In genomic region chr12:54943292-54943691, GRCh38 we compare ENCODE assay signal across 12 cellular contexts. TPM values are rescaled to one million over a fixed set of nuclear protein-coding genes. Genes with fewer than 3 reads are reported as not detected.
DNase-seq lines count a peak whose midpoint lies in the region; ATAC-seq, FAIRE-seq and TF ChIP-seq lines count a peak whose summit lies in the region.
"Not testable (repeated sequence)": the region's sequence is repeated elsewhere in the genome, so short reads cannot be mapped to it uniquely, and the experiment has no call there.
"Had no signal": no experiment of that assay in that cellular context is flagged by ENCODE, and none has a peak within 500 bp of the region (broad histone marks: within the 10 kb centered on the region; RNA-seq: fewer than 3 reads in every experiment).

No MANE protein-coding gene starts in this region.

- not testable (repeated sequence) for TF ChIP-seq POLR2A in A549 (IDR thresholded peaks at IDR 0.05; ENCODE audit: low read length); IMR-90 (IDR thresholded peaks at IDR 0.05; ENCODE audit: low read depth, low read length); K562 (conservative IDR thresholded peaks at IDR 0.05); H1 (IDR thresholded peaks at IDR 0.05; ENCODE audit: control extremely low read depth in 1 of 2, low read depth in 2 of 2, low read length in 2 of 2); HepG2 (IDR thresholded peaks at IDR 0.05; ENCODE audit: insufficient read depth in 1 of 2, low read depth in 2 of 2, low read length in 2 of 2)

- not testable (repeated sequence) for H4K20me1 ChIP-seq in IMR-90 (ENCODE audit: insufficient read depth, low read length); K562 (replicated peaks; ENCODE audit: control insufficient read depth, insufficient read depth, low read length); H1 (replicated peaks in 1 of 2; ENCODE audit: control insufficient read depth in 1 of 2, insufficient read depth in 2 of 2, low read length in 2 of 2); HepG2 (ENCODE audit: insufficient read depth, low read length)

- not testable (repeated sequence) for ATAC-seq in A549; IMR-90 (ENCODE audit: low read depth); K562; HepG2

- not testable (repeated sequence) for TF ChIP-seq CTCF in A549 (IDR thresholded peaks at IDR 0.05); IMR-90 (conservative IDR thresholded peaks at IDR 0.05; ENCODE audit: low read depth, low read length); VCaP (conservative IDR thresholded peaks at IDR 0.05); K562 (IDR thresholded peaks at IDR 0.05 in 2 of 3, conservative IDR thresholded peaks at IDR 0.05 in 1 of 3; ENCODE audit: insufficient read depth in 2 of 3, low read depth in 1 of 3, low read length in 3 of 3); H1 (IDR thresholded peaks at IDR 0.05; ENCODE audit: control extremely low read depth in 1 of 3, insufficient read depth in 1 of 3, low read depth in 1 of 3, low read length in 3 of 3); HepG2 (CRISPR knock-in tag; IDR thresholded peaks at IDR 0.05)

- not testable (repeated sequence) for H3K9me3 ChIP-seq in A549; IMR-90 (ENCODE audit: control insufficient read depth, insufficient read depth, low read length); K562 (replicated peaks; ENCODE audit: control insufficient read depth, insufficient read depth, low read depth, low read length); H1 (ENCODE audit: insufficient read depth in 2 of 2, low read depth in 1 of 2, low read length in 1 of 2); HepG2 (ENCODE audit: low read length)

- H2AFZ ChIP-seq in IMR-90 (replicated peaks; ENCODE audit: low read length, poor library complexity); K562 (ENCODE audit: low read depth, low read length); H1 (ENCODE audit: low read length); HepG2 (ENCODE audit: low read length): not testable (repeated sequence)

- not testable (repeated sequence) for TF ChIP-seq EP300 in A549 (IDR thresholded peaks at IDR 0.05); K562 (IDR thresholded peaks at IDR 0.05; ENCODE audit: low read length); H1 (IDR thresholded peaks at IDR 0.05; ENCODE audit: borderline replicate concordance in 1 of 2, low read depth in 2 of 2, low read length in 2 of 2); HepG2 (IDR thresholded peaks at IDR 0.05; ENCODE audit: low read depth in 2 of 2, low read length in 2 of 2); HepG2 (CRISPR knock-in tag; IDR thresholded peaks at IDR 0.05; ENCODE audit: borderline replicate concordance)

- not testable (repeated sequence) for H3K27me3 ChIP-seq in IMR-90 (ENCODE audit: control insufficient read depth, insufficient read depth, low read length); K562 (ENCODE audit: control insufficient read depth in 2 of 2, insufficient read depth in 2 of 2, low read length in 2 of 2); H1 (replicated peaks in 1 of 4; ENCODE audit: control insufficient read depth in 3 of 4, extremely low read depth in 1 of 4, insufficient read depth in 3 of 4, low read length in 3 of 4)
- peaks cover 1 to 11% of the 10 kb centered on the region in 2 experiments; a peak in 3 of 5 replicates for H3K27me3 ChIP-seq in HepG2 (ENCODE audit: control insufficient read depth in 1 of 2, insufficient read depth in 2 of 2, low read length in 2 of 2)

- H3K23ac ChIP-seq in IMR-90 (ENCODE audit: low read depth, low read length); H1 (ENCODE audit: insufficient read length): not testable (repeated sequence)

- H3K27ac ChIP-seq in A549; IMR-90 (ENCODE audit: insufficient read depth, low read length); K562 (ENCODE audit: extremely low read depth, low read depth, low read length); H1 (ENCODE audit: low read depth, low read length); HepG2 (ENCODE audit: extremely low read length, insufficient read depth, low read length): not testable (repeated sequence)
- H3K27ac ChIP-seq in VCaP: peak overlapping the region; percentile 32

- H3K18ac ChIP-seq in IMR-90 (ENCODE audit: low read depth, low read length); H1 (ENCODE audit: extremely low read depth, low read length): not testable (repeated sequence)

- not testable (repeated sequence) for H2BK5ac ChIP-seq in IMR-90 (ENCODE audit: low read depth, low read length, poor library complexity, severe bottlenecking); H1 (ENCODE audit: low read depth, low read length)

- H3K4ac ChIP-seq in IMR-90 (ENCODE audit: low read depth, low read length); H1 (replicated peaks; ENCODE audit: insufficient read length, low read depth, low read length): not testable (repeated sequence)

- not testable (repeated sequence) for H2BK120ac ChIP-seq in IMR-90 (ENCODE audit: low read depth, low read length); H1 (replicated peaks; ENCODE audit: low read depth, low read length)

- H3K4me2 ChIP-seq in A549; IMR-90 (ENCODE audit: low read depth, low read length); K562 (ENCODE audit: insufficient read depth, low read length); H1 (ENCODE audit: insufficient read depth in 1 of 2, low read depth in 2 of 2, low read length in 2 of 2); HepG2 (ENCODE audit: low read depth, low read length): not testable (repeated sequence)

- TF ChIP-seq RAD21 in A549 (conservative IDR thresholded peaks at IDR 0.05 in 1 of 2, IDR thresholded peaks at IDR 0.05 in 1 of 2); IMR-90 (IDR thresholded peaks at IDR 0.05; ENCODE audit: low read length); K562 (CRISPR knock-in tag; conservative IDR thresholded peaks at IDR 0.05 in 1 of 2, IDR thresholded peaks at IDR 0.05 in 1 of 2); H1 (IDR thresholded peaks at IDR 0.05 in 1 of 2, conservative IDR thresholded peaks at IDR 0.05 in 1 of 2; ENCODE audit: low read depth in 2 of 2, low read length in 2 of 2); HepG2 (CRISPR knock-in tag; IDR thresholded peaks at IDR 0.05): not testable (repeated sequence)

- H3K4me1 ChIP-seq in A549; IMR-90 (ENCODE audit: control insufficient read depth, insufficient read depth, low read length); K562 (replicated peaks in 1 of 2; ENCODE audit: control insufficient read depth in 2 of 2, insufficient read depth in 2 of 2, low read length in 2 of 2); H1 (replicated peaks in 1 of 4; ENCODE audit: control insufficient read depth in 3 of 4, insufficient read depth in 4 of 4, low read length in 3 of 4); HepG2 (ENCODE audit: insufficient read depth, low read length): not testable (repeated sequence)

- DNase-seq in A549 (ENCODE audit: low read depth in 1 of 2, low spot score in 1 of 2); IMR-90; K562 (ENCODE audit: extremely low read depth in 1 of 4, low spot score in 3 of 4); H1 (ENCODE audit: low read depth in 1 of 2, low spot score in 2 of 2); HepG2 (ENCODE audit: low spot score): not testable (repeated sequence)

- not testable (repeated sequence) for H3K23me2 ChIP-seq in H1 (ENCODE audit: low read depth, low read length)

- H3K56ac ChIP-seq in IMR-90 (ENCODE audit: extremely low read depth, insufficient read depth, low read length); H1 (replicated peaks; ENCODE audit: insufficient read length, low read depth, low read length): not testable (repeated sequence)

- not testable (repeated sequence) for H4K91ac ChIP-seq in IMR-90 (ENCODE audit: insufficient read depth, low read depth, low read length); H1 (replicated peaks; ENCODE audit: insufficient read length, low read length)

- H2BK20ac ChIP-seq in IMR-90 (ENCODE audit: low read depth, low read length); H1 (ENCODE audit: low read length): not testable (repeated sequence)

- H4K5ac ChIP-seq in IMR-90 (ENCODE audit: low read depth, low read length); H1 (ENCODE audit: insufficient read length, low read depth, low read length): not testable (repeated sequence)

- not testable (repeated sequence) for H3K4me3 ChIP-seq in A549; IMR-90 (ENCODE audit: insufficient read depth, low read depth, low read length); K562; H1 (ENCODE audit: extremely low read depth in 1 of 4, insufficient read depth in 2 of 4, low read depth in 3 of 4, low read length in 4 of 4); HepG2 (replicated peaks in 1 of 3; ENCODE audit: insufficient read depth in 1 of 3, low read depth in 2 of 3, low read length in 3 of 3)

- 35% methylated on average over 4 of the region's 4 CpGs for WGBS in A549 (ENCODE audit: missing lambda C conversion rate)
- WGBS in IMR-90 (ENCODE audit: extremely low coverage in 2 of 2, insufficient read length in 1 of 2), 2 experiments: no CpG with 5 or more reads among the region's 4 CpGs
- WGBS in K562 (ENCODE audit: insufficient coverage, low coverage, missing lambda C conversion rate): 5% methylated on average over 4 of the region's 4 CpGs
- 68% methylated on average over 4 of the region's 4 CpGs; no CpG with 5 or more reads in 1 of the 2 experiments for WGBS in H1 (ENCODE audit: extremely low coverage in 1 of 2, insufficient coverage in 1 of 2, insufficient read length in 1 of 2, insufficient replicate concordance in 2 of 2, low coverage in 1 of 2, low lambda C conversion rate in 2 of 2, missing lambda C conversion rate in 1 of 2), 2 experiments
- WGBS in HepG2 (ENCODE audit: low lambda C conversion rate): 1% methylated on average over 4 of the region's 4 CpGs

- H2BK15ac ChIP-seq in IMR-90 (ENCODE audit: low read depth, low read length); H1 (ENCODE audit: low read length): not testable (repeated sequence)

- not testable (repeated sequence) for H3K14ac ChIP-seq in IMR-90 (replicated peaks; ENCODE audit: low read depth, low read length); H1 (ENCODE audit: insufficient read length)

- POLR2A ChIA-PET in A549 (lab: Yijun Ruan, JAX); IMR-90 (lab: Charles Lee; ENCODE audit: unreplicated experiment); K562 (lab: Yijun Ruan, JAX); H1 (lab: Charles Lee; ENCODE audit: partially characterized antibody); HepG2 (lab: Yijun Ruan, JAX): not testable (repeated sequence)

- H3K36me3 ChIP-seq in IMR-90 (ENCODE audit: control insufficient read depth, insufficient read depth, low read length); K562 (ENCODE audit: control insufficient read depth, insufficient read depth, low read length); H1 (ENCODE audit: control insufficient read depth in 2 of 4, insufficient read depth in 4 of 4, low read length in 3 of 4); HepG2 (replicated peaks in 1 of 2; ENCODE audit: control insufficient read depth in 1 of 2, insufficient read depth in 2 of 2, low read length in 2 of 2): not testable (repeated sequence)

- in situ Hi-C loops in IMR-90 (cut with MboI; ENCODE audit: low sequenced_read_pairs); K562 (cut with MboI); HepG2 (cut with HindIII; ENCODE audit: extremely low pct_ligation_motif_present, low pct_unique_long_range_greater_than_20kb): not testable (repeated sequence)

- not testable (repeated sequence) for H3K9ac ChIP-seq in IMR-90 (ENCODE audit: low read depth, low read length); K562 (ENCODE audit: insufficient read depth in 1 of 2, low read depth in 2 of 2, low read length in 2 of 2); H1 (replicated peaks in 1 of 4; ENCODE audit: extremely low read depth in 1 of 4, low read depth in 3 of 4, low read length in 3 of 4); HepG2 (ENCODE audit: insufficient read depth, low read depth, low read length)

- FAIRE-seq in A549 (lab: Jason Lieb, UNC); K562 (lab: Jason Lieb, UNC); H1 (lab: Jason Lieb, UNC); HepG2 (lab: Jason Lieb, UNC): not testable (repeated sequence)

- intact Hi-C loops in IMR-90 (cut with micrococcal nuclease); K562 (cut with micrococcal nuclease); HepG2 (cut with micrococcal nuclease; ENCODE audit: unreplicated experiment): not testable (repeated sequence)

- CTCF ChIA-PET in A549 (lab: Yijun Ruan, JAX); IMR-90 (lab: Yijun Ruan, JAX); K562 (lab: Yijun Ruan, JAX; ENCODE audit: low intra/inter-chr PET ratio); HepG2 (lab: Yijun Ruan, JAX; ENCODE audit: low intra/inter-chr PET ratio, low total read pairs): not testable (repeated sequence)
- CTCF ChIA-PET in H1 (lab: Charles Lee; ENCODE audit: partially characterized antibody): interaction anchor here (0.9 to 1.7 kb wide), 3 partner anchors 14 to 242 kb away, joined by 3 to 6 read pairs (median 3); partner anchors contain the start of gene MUCL1

- H2BK12ac ChIP-seq in H1 (ENCODE audit: low read depth, low read length): not testable (repeated sequence)

- not testable (repeated sequence) for H3K79me1 ChIP-seq in IMR-90 (ENCODE audit: low read depth in 1 of 2, low read length in 2 of 2); H1 (ENCODE audit: low read depth, low read length)

- not testable (repeated sequence) for H3K79me2 ChIP-seq in K562 (ENCODE audit: control insufficient read depth, insufficient read depth, low read length); H1 (ENCODE audit: control insufficient read depth in 1 of 2, insufficient read depth in 2 of 2, low read length in 2 of 2); HepG2 (ENCODE audit: insufficient read depth, low read length)

- not testable (repeated sequence) for H2AK5ac ChIP-seq in IMR-90 (ENCODE audit: low read depth, low read length); H1 (ENCODE audit: low read depth, low read length)

- BruUV-seq in IMR-90 (replicated peaks; lab: Mats Ljungman, UMichigan); K562 (replicated peaks; lab: Mats Ljungman, UMichigan); HepG2 (replicated peaks; lab: Mats Ljungman, UMichigan): not testable (repeated sequence)

- H3K9me1 ChIP-seq in IMR-90 (ENCODE audit: insufficient read depth, low read length); K562 (ENCODE audit: control insufficient read depth, insufficient read depth, low read length): not testable (repeated sequence)

- H4K8ac ChIP-seq in IMR-90 (ENCODE audit: low read depth in 2 of 2, low read length in 2 of 2); H1 (ENCODE audit: extremely low read depth, insufficient read depth, low read length): not testable (repeated sequence)

- not testable (repeated sequence) for H2AK9ac ChIP-seq in IMR-90 (replicated peaks; ENCODE audit: low read depth, low read length, poor library complexity)

- dilution Hi-C loops in IMR-90 (cut with HindIII; ENCODE audit: low sequenced_read_pairs, unreplicated experiment): not testable (repeated sequence)

RNA-seq across cellular contexts. Expression of gene TESPA1, which starts 41.3 kb away (rescaled TPM):
- polyA plus RNA-seq in A549 (2011; rRNA removed) (not detected in 2 replicates), A549 (2017; fragmentation: RNase III; extraction: RNeasy Plus Mini Kit Qiagen cat#74134 plus additional on column Dnase treatment) (not detected in 3 replicates), IMR-90 (2012; rRNA removed) (not detected in 2 replicates), K562 (2011; rRNA removed) (0.72 and 2.7 TPM in 2 replicates), K562 (2014; fragmentation: Illumina TruSeq; extraction: Trizol) (6.3 and 7.1 TPM in 2 replicates), K562 (2014; fragmentation: Nextera tagmentation; extraction: Ambion mirVana) (1 to 10 TPM; 1.3 to 1.5 TPM), K562 (2014; rRNA removed) (2.1 and 3.3 TPM in 2 replicates), H1 (2011; rRNA removed) (not detected in 2 replicates), HepG2 (2011; rRNA removed) (not detected in 2 replicates)
- not detected in 2 replicates for polyA plus RNA-seq in A549 (2012; cell fraction: cytosol; rRNA removed)
- not detected in 2 replicates for polyA plus RNA-seq in A549 (2012; cell fraction: nucleus; rRNA removed)
- not detected in 2 replicates for polyA minus RNA-seq in A549 (2011; rRNA and poly(A)+ RNA removed)
- total RNA-seq in IMR-90 (2012; rRNA removed) (not detected in 2 replicates), K562 (2014; rRNA removed) (2.7 and 2.8 TPM in 2 replicates), K562 (2014; rRNA removed; fragmentation: Illumina TruSeq; extraction: Trizol) (3.5 and 4.4 TPM in 2 replicates), K562 (2015; rRNA removed; fragmentation: Illumina TruSeq; extraction: Trizol) (6.4 and 6.6 TPM in 2 replicates), K562 (2021) (2.4 and 3.8 TPM in 2 replicates), HepG2 (2016; rRNA removed; fragmentation: Illumina TruSeq; extraction: Trizol) (not detected in 2 replicates)
- polyA plus RNA-seq in IMR-90 (2012; cell fraction: cytosol; rRNA removed): not detected in 2 replicates
- polyA plus RNA-seq in IMR-90 (2012; cell fraction: nucleus; rRNA removed; ENCODE audit: low replicate concordance): not detected in 2 replicates
- total RNA-seq in K562 (2011; cell fraction: chromatin; rRNA removed; ENCODE audit: low replicate concordance): 1.1 and 1.4 TPM in 2 replicates
- total RNA-seq in K562 (2011; cell fraction: nucleolus; rRNA removed): 1.0 and 1.6 TPM in 2 replicates
- total RNA-seq in K562 (2011; cell fraction: nucleoplasm; rRNA removed): 0.15 and 0.59 TPM in 2 replicates
- 0.45 and 1.7 TPM in 2 replicates for polyA plus RNA-seq in K562 (2011; cell fraction: cytosol; rRNA removed)
- polyA plus RNA-seq in K562 (2011; cell fraction: nucleus; rRNA removed): 1.8 and 7.2 TPM in 2 replicates
- 6.1 and 17.9 TPM in 2 replicates for polyA plus RNA-seq in K562 (2012)
- polyA minus RNA-seq in K562 (2011; rRNA and poly(A)+ RNA removed): 0.84 and 1.7 TPM in 2 replicates
- 5.1 TPM in 1 of 2 replicates, not detected in the other for polyA minus RNA-seq in K562 (2011; cell fraction: cytosol; rRNA and poly(A)+ RNA removed)
- 0.67 and 4.9 TPM in 2 replicates for polyA minus RNA-seq in K562 (2011; cell fraction: nucleus; rRNA and poly(A)+ RNA removed)
- total RNA-seq in H1 (2021; fragmentation: NEBNext Ultra II Directional; extraction: Animal tissue kit (Norgen Biotek cat#: 25700)): not detected in 2 replicates
- polyA plus RNA-seq in H1 (2011; cell fraction: cytosol; rRNA removed): not detected
- 0.07 TPM for polyA plus RNA-seq in H1 (2011; cell fraction: nucleus; rRNA removed)
- polyA plus RNA-seq in H1 (2012, experiment 1 of 2): not detected in 4 replicates
- not detected for polyA plus RNA-seq in H1 (2012, experiment 2 of 2)
- polyA plus RNA-seq in H1 (2013, experiment 1 of 2): 0.10 TPM
- polyA plus RNA-seq in H1 (2013, experiment 2 of 2): 0.07 TPM
- polyA minus RNA-seq in H1 (2011; rRNA and poly(A)+ RNA removed): 0.19 TPM in 1 of 2 replicates, not detected in the other
- not detected for polyA minus RNA-seq in H1 (2011; cell fraction: cytosol; rRNA and poly(A)+ RNA removed)
- polyA minus RNA-seq in H1 (2011; cell fraction: nucleus; rRNA and poly(A)+ RNA removed): not detected
- total RNA-seq in HepG2 (2016; cell fraction: cytosol; rRNA removed; fragmentation: Illumina TruSeq; extraction: Trizol; ENCODE audit: low read depth): not detected in 2 replicates
- not detected in 2 replicates for total RNA-seq in HepG2 (2016; cell fraction: insoluble cytoplasmic fraction; rRNA removed; fragmentation: Illumina TruSeq; extraction: Trizol)
- total RNA-seq in HepG2 (2016; cell fraction: membrane; rRNA removed; fragmentation: Illumina TruSeq; extraction: Trizol): not detected in 2 replicates
- total RNA-seq in HepG2 (2016; cell fraction: nucleus; rRNA removed; fragmentation: Illumina TruSeq; extraction: Trizol): not detected in 2 replicates
- polyA plus RNA-seq in HepG2 (2011; cell fraction: cytosol; rRNA removed): not detected in 2 replicates
- polyA plus RNA-seq in HepG2 (2011; cell fraction: nucleus; rRNA removed): not detected in 2 replicates
- not detected in 2 replicates for polyA plus RNA-seq in HepG2 (2012)
- not detected in 2 replicates for polyA plus RNA-seq in HepG2 (2016; cell fraction: cytosol; fragmentation: Illumina TruSeq; extraction: Trizol; ENCODE audit: low read depth)
- polyA plus RNA-seq in HepG2 (2016; cell fraction: insoluble cytoplasmic fraction; fragmentation: Illumina TruSeq; extraction: Trizol; ENCODE audit: low read depth): not detected in 2 replicates
- polyA plus RNA-seq in HepG2 (2016; cell fraction: membrane; fragmentation: Illumina TruSeq; extraction: Trizol; ENCODE audit: low read depth): not detected in 2 replicates
- not detected in 2 replicates for polyA plus RNA-seq in HepG2 (2016; cell fraction: nucleus; fragmentation: Illumina TruSeq; extraction: Trizol; ENCODE audit: insufficient read depth, low read depth)
- polyA minus RNA-seq in HepG2 (2011; rRNA and poly(A)+ RNA removed; ENCODE audit: low replicate concordance): 0.49 TPM in 1 of 2 replicates, not detected in the other
- polyA minus RNA-seq in HepG2 (2011; cell fraction: cytosol; rRNA and poly(A)+ RNA removed): not detected in 2 replicates
- polyA minus RNA-seq in HepG2 (2011; cell fraction: nucleus; rRNA and poly(A)+ RNA removed): not detected in 2 replicates
- total RNA-seq: A172, A673, Caco-2, Calu3 had no signal
- polyA plus RNA-seq: AG04450, BJ had no signal
